ENCODE assay signal across 8 cellular contexts in the genomic region with DNA sequence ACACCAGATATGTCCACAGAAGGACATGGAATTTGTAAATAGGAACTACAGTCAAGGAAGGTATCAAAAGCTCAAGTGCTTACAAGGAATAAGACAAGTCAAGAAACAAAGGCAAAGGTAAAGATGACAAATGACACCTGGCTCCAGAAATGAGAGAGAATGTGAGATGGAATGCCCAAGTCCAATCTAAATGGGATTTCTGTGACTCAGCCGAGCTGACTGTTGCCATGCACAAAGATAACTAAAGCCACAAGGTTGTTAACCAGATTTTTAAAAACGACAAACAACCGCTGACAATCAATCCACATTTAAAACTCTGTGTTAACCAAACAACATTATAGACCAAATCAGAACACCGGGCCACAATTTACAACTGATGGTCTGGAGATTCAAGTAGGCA. TPM values are rescaled to one million over a fixed set of nuclear protein-coding genes. Genes with fewer than 3 reads are reported as not detected.
A peak's percentile ranks its signal among the peaks of the same experiment; 100 is the strongest.
DNase-seq lines count a peak whose midpoint lies in the region; FAIRE-seq and TF ChIP-seq lines count a peak whose summit lies in the region.

No MANE protein-coding gene starts in this region.

- peaks cover 19% of the 10 kb centered on the region for H3K36me3 ChIP-seq in ACC112 (ENCODE audit: insufficient read depth, low read length)
- H3K36me3 ChIP-seq in HAP-1 (replicated peaks): peaks cover 20% of the 10 kb centered on the region
- H3K36me3 ChIP-seq in kidney (ENCODE audit: control insufficient read depth in 1 of 2, insufficient read depth in 2 of 2, low read length in 2 of 2): peaks cover 0 to 1% of the 10 kb centered on the region in 2 donors
- H3K36me3 ChIP-seq in thymus (ENCODE audit: control insufficient read depth, insufficient read depth): no peaks in the 10 kb centered on the region

- POLR2A ChIA-PET in GM10248 (lab: Yijun Ruan, JAX): interaction anchor here (0.7 kb wide), 1 partner anchor 10 kb away, joined by 6 read pairs; no protein-coding TSS in a partner anchor

- peak overlapping the region; percentile 90 for H3K4me3 ChIP-seq in ACC112 (ENCODE audit: low read depth, low read length)
- H3K4me3 ChIP-seq in HAP-1: peak overlapping the region; percentile 80
- H3K4me3 ChIP-seq in kidney (ENCODE audit: low read length in 2 of 2): peak overlapping the region; percentile 78 to 94
- H3K4me3 ChIP-seq in thymus (ENCODE audit: low read length): peak overlapping the region; percentile 81

- peak overlapping the region; percentile 92 for H2AFZ ChIP-seq in ACC112 (ENCODE audit: low read length, unreplicated experiment)

- no peaks in the 10 kb centered on the region for H3K27me3 ChIP-seq in ACC112 (ENCODE audit: insufficient read depth, low read length)
- H3K27me3 ChIP-seq in HAP-1 (ENCODE audit: low read depth): no peaks in the 10 kb centered on the region
- no peaks in the 10 kb centered on the region for H3K27me3 ChIP-seq in thymus (ENCODE audit: control insufficient read depth, insufficient read depth)

- peaks cover 15% of the 10 kb centered on the region for H3K36me3 Mint-ChIP-seq in activated naive CD8-positive, alpha-beta T cell

- H3K27me3 Mint-ChIP-seq in activated naive CD8-positive, alpha-beta T cell: no peaks in the 10 kb centered on the region

- H3K9ac ChIP-seq in kidney (ENCODE audit: low read length in 2 of 2): peak overlapping the region; percentile 56 to 91

- TF ChIP-seq CTCF in kidney (IDR thresholded peaks at IDR 0.05; ENCODE audit: borderline replicate concordance, extremely low read depth, insufficient read depth) (no peak), GM10248 (IDR thresholded peaks at IDR 0.05; ENCODE audit: control extremely low read depth, extremely low read depth, low read depth, missing control alignments) (no peak)

- FAIRE-seq in kidney (lab: Jason Lieb, UNC): no peak

- CTCF ChIA-PET in GM10248 (lab: Yijun Ruan, JAX): no interaction called here

- no peaks in the 10 kb centered on the region for H3K9me3 Mint-ChIP-seq in activated naive CD8-positive, alpha-beta T cell (ENCODE audit: low read depth)

- H3K4me3 Mint-ChIP-seq in activated naive CD8-positive, alpha-beta T cell: peak overlapping the region; percentile 98

- H3K9me3 ChIP-seq in HAP-1: no peaks in the 10 kb centered on the region
- no peaks in the 10 kb centered on the region for H3K9me3 ChIP-seq in kidney (ENCODE audit: control insufficient read depth in 1 of 2, low read length in 2 of 2)
- no peaks in the 10 kb centered on the region for H3K9me3 ChIP-seq in thymus (ENCODE audit: control insufficient read depth)

- peak overlapping the region; percentile 96 for H3K27ac Mint-ChIP-seq in activated naive CD8-positive, alpha-beta T cell

- H3K4me1 Mint-ChIP-seq in activated naive CD8-positive, alpha-beta T cell (ENCODE audit: low read depth): peaks cover 40% of the 10 kb centered on the region

- DNase-seq in HAP-1 (ENCODE audit: low spot score in 2 of 2) (no peak), kidney (no peak), GM10248 (ENCODE audit: extremely low spot score) (no peak), SIG-M5 (lab: John Stamatoyannopoulos, UW) (no peak), medulla oblongata (ENCODE audit: extremely low spot score) (no peak)

- peaks cover 42% of the 10 kb centered on the region for H3K79me2 ChIP-seq in ACC112 (ENCODE audit: control insufficient read depth, insufficient read depth, low read length, unreplicated experiment)

- in situ Hi-C loops in HAP-1 (cut with MboI; ENCODE audit: low sequenced_read_pairs): no loop called here

- intact Hi-C loops in kidney (cut with DNase I): no loop called here

- H3K27ac ChIP-seq in ACC112 (ENCODE audit: low read depth, low read length) (no peak overlapping the region), kidney (ENCODE audit: low read depth in 2 of 2, low read length in 2 of 2) (no peak overlapping the region), thymus (ENCODE audit: low read depth) (no peak overlapping the region)

- 42% methylated on average over 4 of the region's 4 CpGs for WGBS in thymus

- peaks cover 25% of the 10 kb centered on the region for H3K4me1 ChIP-seq in ACC112 (ENCODE audit: control insufficient read depth, insufficient read depth, low read length, unreplicated experiment)
- H3K4me1 ChIP-seq in HAP-1: peaks cover 26% of the 10 kb centered on the region
- H3K4me1 ChIP-seq in kidney (ENCODE audit: control insufficient read depth in 1 of 2, insufficient read depth in 1 of 2, low read depth in 1 of 2, low read length in 2 of 2): peaks cover 6 to 10% of the 10 kb centered on the region in 2 donors
- H3K4me1 ChIP-seq in thymus (ENCODE audit: control insufficient read depth, insufficient read depth, low read length): peaks cover 8% of the 10 kb centered on the region

RNA-seq across cellular contexts. Expression of a gene that starts 1.1 kb away (rescaled TPM):
- total RNA-seq in kidney: 16.0 TPM
- polyA plus RNA-seq in kidney (ENCODE audit: insufficient read depth, low read depth, low replicate concordance) (5.5 TPM), thymus (8.7 TPM)
